Comparison of ENCODE assay signal across 8 cellular contexts in the genomic region with DNA sequence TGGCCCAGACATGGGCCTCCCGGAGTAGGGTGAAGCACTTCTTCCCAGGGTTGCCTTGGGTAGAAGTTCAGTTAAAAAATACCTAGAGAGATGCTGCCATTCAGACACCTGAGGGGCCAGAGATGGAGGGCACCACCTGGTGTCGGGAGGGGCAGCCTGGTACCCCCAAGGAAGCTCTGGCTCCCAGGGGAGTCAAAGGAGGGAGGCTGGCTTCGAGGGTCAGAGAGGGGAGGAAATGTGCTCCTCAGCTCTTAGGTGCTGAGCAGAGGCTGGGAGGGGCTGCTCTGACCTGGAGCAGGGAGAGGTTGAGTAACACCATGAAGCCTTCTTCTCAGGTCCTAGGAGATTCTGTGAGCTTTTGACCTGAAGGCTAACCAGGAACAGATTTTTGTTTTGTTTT. TPM values are rescaled to one million over a fixed set of nuclear protein-coding genes. Genes with fewer than 3 reads are reported as not detected.
A peak's percentile ranks its signal among the peaks of the same experiment; 100 is the strongest.
DNase-seq lines count a peak whose midpoint lies in the region; ATAC-seq and TF ChIP-seq lines count a peak whose summit lies in the region.

No MANE protein-coding gene starts in this region.

- TF ChIP-seq CTCF in AG10803 (conservative IDR thresholded peaks at IDR 0.05; ENCODE audit: low read length) (no peak), neural cell (IDR thresholded peaks at IDR 0.05; ENCODE audit: poor library complexity, severe bottlenecking) (no peak)

- peak overlapping the region; percentile 95 for H3K27ac Mint-ChIP-seq in central memory CD8-positive, alpha-beta T cell (ENCODE audit: low read depth)

- H3K4me1 Mint-ChIP-seq in central memory CD8-positive, alpha-beta T cell, result peaks cover 60% of the 10 kb centered on the region

- no peaks in the 10 kb centered on the region for H3K36me3 ChIP-seq in neural cell (ENCODE audit: insufficient read depth, low read length)

- no peaks in the 10 kb centered on the region for H3K9me3 ChIP-seq in neural cell (ENCODE audit: low read length)

- H3K27me3 ChIP-seq in neural cell (ENCODE audit: insufficient read depth, low read depth, low read length), result no peaks in the 10 kb centered on the region

- peak overlapping the region; percentile 66 for H3K9ac ChIP-seq in neural cell (ENCODE audit: low read length)

- TF ChIP-seq EP300 in neural cell (conservative IDR thresholded peaks at IDR 0.05; ENCODE audit: poor library complexity, severe bottlenecking), result no peak

- peaks cover 14% of the 10 kb centered on the region for H3K79me2 ChIP-seq in neural cell (replicated peaks; ENCODE audit: insufficient read depth, low read length)

- TF ChIP-seq RAD21 in neural cell (conservative IDR thresholded peaks at IDR 0.05), result no peak

- no peak overlapping the region for H2AFZ ChIP-seq in neural cell (ENCODE audit: low read depth, low read length)

- no peaks in the 10 kb centered on the region for H3F3A ChIP-seq in neural cell (ENCODE audit: insufficient read depth, low read length, poor library complexity, severe bottlenecking)

- H3K27ac ChIP-seq in neural cell (ENCODE audit: low read length), result no peak overlapping the region

- H3K4me3 Mint-ChIP-seq in central memory CD8-positive, alpha-beta T cell, result peak overlapping the region; percentile 99

- H3K4me2 ChIP-seq in neural cell (ENCODE audit: low read length), result peak overlapping the region; percentile 78

- no peaks in the 10 kb centered on the region for H3K9me3 Mint-ChIP-seq in central memory CD8-positive, alpha-beta T cell

- H3K9me2 ChIP-seq in neural cell (ENCODE audit: insufficient read depth, low read length), result no peaks in the 10 kb centered on the region

- ATAC-seq in central memory CD8-positive, alpha-beta T cell (replicated peaks; ENCODE audit: extremely low read depth, poor library complexity, severe bottlenecking), result no peak

- H3K4me3 ChIP-seq in AG10803 (ENCODE audit: low read length) (peak overlapping the region; percentile 95), neural cell (ENCODE audit: low read length) (peak overlapping the region; percentile 76)
- peak overlapping the region; percentile 82; the same call in 1 of the 2 replicates for H3K4me3 ChIP-seq in Jurkat, Clone E6-1 (ENCODE audit: low read length)

- H3K36me3 Mint-ChIP-seq in central memory CD8-positive, alpha-beta T cell (ENCODE audit: insufficient read depth), result peaks cover 4% of the 10 kb centered on the region

- DNase-seq in AG10803 (ENCODE audit: low read depth) (no peak), T1000 (lab: John Stamatoyannopoulos, UW) (no peak), HT-29 (ENCODE audit: low spot score) (no peak), cortex of kidney (lab: John Stamatoyannopoulos, UW) (no peak)
- DNase-seq in Jurkat, Clone E6-1 (ENCODE audit: low read depth, low spot score), result no peak
- no peak for DNase-seq in central memory CD8-positive, alpha-beta T cell (ENCODE audit: low spot score in 2 of 2)
- no peak for DNase-seq in stimulated activated naive CD4-positive, alpha-beta T cell (lab: John Stamatoyannopoulos, UW)

- H3K27me3 Mint-ChIP-seq in central memory CD8-positive, alpha-beta T cell, result no peaks in the 10 kb centered on the region

- no peaks in the 10 kb centered on the region for H4K20me1 ChIP-seq in neural cell (ENCODE audit: insufficient read depth)

TF ChIP-seq in neural cell, 6 proteins besides CTCF, POLR2A, EP300 and RAD21:
- no peak for TF ChIP-seq SMC3 (conservative IDR thresholded peaks at IDR 0.05; ENCODE audit: poor library complexity)
- TF ChIP-seq, protein P1, sequence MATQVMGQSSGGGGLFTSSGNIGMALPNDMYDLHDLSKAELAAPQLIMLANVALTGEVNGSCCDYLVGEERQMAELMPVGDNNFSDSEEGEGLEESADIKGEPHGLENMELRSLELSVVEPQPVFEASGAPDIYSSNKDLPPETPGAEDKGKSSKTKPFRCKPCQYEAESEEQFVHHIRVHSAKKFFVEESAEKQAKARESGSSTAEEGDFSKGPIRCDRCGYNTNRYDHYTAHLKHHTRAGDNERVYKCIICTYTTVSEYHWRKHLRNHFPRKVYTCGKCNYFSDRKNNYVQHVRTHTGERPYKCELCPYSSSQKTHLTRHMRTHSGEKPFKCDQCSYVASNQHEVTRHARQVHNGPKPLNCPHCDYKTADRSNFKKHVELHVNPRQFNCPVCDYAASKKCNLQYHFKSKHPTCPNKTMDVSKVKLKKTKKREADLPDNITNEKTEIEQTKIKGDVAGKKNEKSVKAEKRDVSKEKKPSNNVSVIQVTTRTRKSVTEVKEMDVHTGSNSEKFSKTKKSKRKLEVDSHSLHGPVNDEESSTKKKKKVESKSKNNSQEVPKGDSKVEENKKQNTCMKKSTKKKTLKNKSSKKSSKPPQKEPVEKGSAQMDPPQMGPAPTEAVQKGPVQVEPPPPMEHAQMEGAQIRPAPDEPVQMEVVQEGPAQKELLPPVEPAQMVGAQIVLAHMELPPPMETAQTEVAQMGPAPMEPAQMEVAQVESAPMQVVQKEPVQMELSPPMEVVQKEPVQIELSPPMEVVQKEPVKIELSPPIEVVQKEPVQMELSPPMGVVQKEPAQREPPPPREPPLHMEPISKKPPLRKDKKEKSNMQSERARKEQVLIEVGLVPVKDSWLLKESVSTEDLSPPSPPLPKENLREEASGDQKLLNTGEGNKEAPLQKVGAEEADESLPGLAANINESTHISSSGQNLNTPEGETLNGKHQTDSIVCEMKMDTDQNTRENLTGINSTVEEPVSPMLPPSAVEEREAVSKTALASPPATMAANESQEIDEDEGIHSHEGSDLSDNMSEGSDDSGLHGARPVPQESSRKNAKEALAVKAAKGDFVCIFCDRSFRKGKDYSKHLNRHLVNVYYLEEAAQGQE (IDR thresholded peaks at IDR 0.05; ENCODE audit: borderline replicate concordance), result no peak
- no peak for TF ChIP-seq TAF1 (IDR thresholded peaks at IDR 0.05; ENCODE audit: low read depth)
- TF ChIP-seq EZH2 (IDR thresholded peaks at IDR 0.05; ENCODE audit: borderline replicate concordance, insufficient read depth, low read length, poor library complexity, severe bottlenecking), result no peak
- no peak for TF ChIP-seq MXI1 (conservative IDR thresholded peaks at IDR 0.05; ENCODE audit: poor library complexity, severe bottlenecking)
- TF ChIP-seq POLR2AphosphoS5 (IDR thresholded peaks at IDR 0.05), result no peak

RNA-seq across cellular contexts. Expression of a gene that starts 1.1 kb away (rescaled TPM):
- 5.6 TPM for polyA plus RNA-seq in Jurkat, Clone E6-1 (2012; ENCODE audit: insufficient read depth, insufficient read length)
- polyA plus RNA-seq in neural cell, result 12.9 and 13.9 TPM in 2 replicates
- 18.1 and 20.2 TPM in 2 replicates for polyA minus RNA-seq in neural cell
- 4.4 and 5.1 TPM in 2 replicates for total RNA-seq in HT-29 (2014; rRNA removed; shearing (Covaris generic))

RNA-seq across cellular contexts. Expression of a gene that starts 1.4 kb away (rescaled TPM):
- 6.2 TPM for polyA plus RNA-seq in Jurkat, Clone E6-1 (2012; ENCODE audit: insufficient read depth, insufficient read length)
- polyA plus RNA-seq in neural cell, result 1.2 and 1.4 TPM in 2 replicates
- polyA minus RNA-seq in neural cell, result 2.9 and 3.6 TPM in 2 replicates
- 3.5 and 10.5 TPM in 2 replicates for total RNA-seq in HT-29 (2014; rRNA removed; shearing (Covaris generic))

RNA-seq across cellular contexts. Expression of a gene that starts 50.4 kb away (rescaled TPM):
- 105 TPM for polyA plus RNA-seq in Jurkat, Clone E6-1 (2012; ENCODE audit: insufficient read depth, insufficient read length)
- polyA plus RNA-seq in neural cell, result 35.7 and 42.1 TPM in 2 replicates
- polyA minus RNA-seq in neural cell, result 32.1 and 33.7 TPM in 2 replicates
- 37.2 and 41.9 TPM in 2 replicates for total RNA-seq in HT-29 (2014; rRNA removed; shearing (Covaris generic))
